Comparison of ENCODE assay signal across 8 cellular contexts in the genomic region with DNA sequence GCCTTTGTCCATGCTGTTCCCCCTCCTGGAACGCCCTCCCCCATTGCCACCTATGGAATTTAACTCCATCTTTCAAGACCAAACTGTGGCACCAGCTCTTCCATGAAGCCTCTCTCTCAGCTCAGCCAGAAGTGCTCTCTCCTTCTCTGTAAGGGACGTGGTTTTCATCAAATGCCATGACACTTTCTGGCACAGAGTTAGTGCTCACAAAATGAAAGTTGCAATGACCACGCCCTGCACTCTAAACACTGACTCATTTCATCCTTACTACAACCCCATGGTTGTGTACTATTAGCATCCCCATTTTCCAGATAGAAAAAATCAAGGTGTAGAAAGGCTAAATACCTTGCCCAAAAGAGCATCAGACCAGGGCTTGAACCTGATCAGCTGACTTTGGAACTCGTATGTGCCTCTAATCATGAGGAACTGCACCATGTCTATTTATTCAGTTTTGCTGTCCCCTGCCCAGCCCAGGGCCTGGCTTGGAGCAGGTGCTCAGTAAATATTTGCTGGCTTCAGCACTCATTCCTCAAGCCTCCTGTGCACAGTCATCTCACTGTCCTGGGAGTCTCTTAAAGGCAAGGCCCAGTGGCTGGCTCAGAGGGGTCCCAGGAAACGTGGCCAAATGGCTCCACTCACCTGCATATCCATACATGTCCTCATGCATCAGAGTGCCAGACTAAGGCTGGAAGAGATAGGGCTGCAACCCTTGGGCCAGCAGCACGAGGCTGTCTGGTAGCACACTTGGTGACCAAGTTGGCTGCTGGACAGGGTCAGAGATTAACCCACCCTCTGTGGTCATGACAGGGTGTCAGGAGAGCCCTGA.
A peak's percentile ranks its signal among the peaks of the same experiment; 100 is the strongest.
DNase-seq lines count a peak whose midpoint lies in the region; ATAC-seq, FAIRE-seq and TF ChIP-seq lines count a peak whose summit lies in the region.

No MANE protein-coding gene starts in this region.

- H3K9me3 Mint-ChIP-seq in CD14-positive monocyte = no peaks in the 10 kb centered on the region
- no peaks in the 10 kb centered on the region for H3K9me3 Mint-ChIP-seq in activated naive CD8-positive, alpha-beta T cell treated with anti-CD3 and anti-CD28 coated beads, Interleukin-2, amount 10 ng/mL, durations not matched to agents 7 days and 5 days

- H3K4me3 ChIP-seq in GM23248 (no peak overlapping the region), left lung (no peak overlapping the region)

- in situ Hi-C loops in GM23248 (cut with MboI) = no loop called here

- H3K4me2 ChIP-seq in GM23248 (ENCODE audit: unreplicated experiment) = peak overlapping the region; percentile 21

- H4K20me1 ChIP-seq in GM23248 (ENCODE audit: insufficient read depth) = no peaks in the 10 kb centered on the region

- H3K36me3 ChIP-seq in GM23248 (ENCODE audit: low read depth) = no peaks in the 10 kb centered on the region
- H3K36me3 ChIP-seq in left lung = no peaks in the 10 kb centered on the region

- no peak for DNase-seq in CD14-positive monocyte (ENCODE audit: low spot score)
- peak; percentile 84 for DNase-seq in GM23248
- DNase-seq in activated naive CD8-positive, alpha-beta T cell treated with anti-CD3 and anti-CD28 coated beads, Interleukin-2, amount 10 ng/mL, durations not matched to agents 7 days and 5 days = no peak
- peak in 1 of 2 donors; percentile 27 for DNase-seq in left lung
- no peak for DNase-seq in NCI-H446 (lab: John Stamatoyannopoulos, UW)
- DNase-seq in left lobe of liver (ENCODE audit: low spot score) = no peak
- DNase-seq in urothelium cell line (ENCODE audit: low spot score) = no peak

- H3K27me3 Mint-ChIP-seq in CD14-positive monocyte (ENCODE audit: low read depth in 3 of 3) = peaks cover 3 to 13% (median 5%) of the 10 kb centered on the region in 3 donors
- H3K27me3 Mint-ChIP-seq in activated naive CD8-positive, alpha-beta T cell treated with anti-CD3 and anti-CD28 coated beads, Interleukin-2, amount 10 ng/mL, durations not matched to agents 7 days and 5 days = peaks cover 2% of the 10 kb centered on the region

- H3K4me1 ChIP-seq in GM23248 (ENCODE audit: insufficient read depth) (peaks cover 66% of the 10 kb centered on the region), left lung (peaks cover 9 to 28% of the 10 kb centered on the region in 2 donors)

- H3K27me3 ChIP-seq in GM23248 (replicated peaks; ENCODE audit: insufficient read depth) (no peaks in the 10 kb centered on the region), left lung (no peaks in the 10 kb centered on the region)

- POLR2A ChIA-PET in activated naive CD8-positive, alpha-beta T cell treated with anti-CD3 and anti-CD28 coated beads, Interleukin-2, amount 10 ng/mL, durations not matched to agents 7 days and 5 days (lab: Charles Lee) = no interaction called here

- H2AFZ ChIP-seq in GM23248 = peak overlapping the region; percentile 50; the same call in 1 of the 2 replicates

- H3K4me3 Mint-ChIP-seq in CD14-positive monocyte = peak overlapping the region in 1 of 2 donors; percentile 1
- H3K4me3 Mint-ChIP-seq in activated naive CD8-positive, alpha-beta T cell treated with anti-CD3 and anti-CD28 coated beads, Interleukin-2, amount 10 ng/mL, durations not matched to agents 7 days and 5 days = peak overlapping the region; percentile 29

- H3K9me2 ChIP-seq in GM23248 (ENCODE audit: insufficient read depth) = no peaks in the 10 kb centered on the region

- intact Hi-C loops in CD14-positive monocyte (cut with micrococcal nuclease) = no loop called here
- intact Hi-C loops in left lung (cut with DNase I) = no loop called here

- no peak for FAIRE-seq in urothelium cell line (lab: Jason Lieb, UNC)

- H3K4me1 Mint-ChIP-seq in CD14-positive monocyte = peaks cover 44% of the 10 kb centered on the region
- peaks cover 11% of the 10 kb centered on the region for H3K4me1 Mint-ChIP-seq in activated naive CD8-positive, alpha-beta T cell treated with anti-CD3 and anti-CD28 coated beads, Interleukin-2, amount 10 ng/mL, durations not matched to agents 7 days and 5 days

- no peaks in the 10 kb centered on the region for H3K79me2 ChIP-seq in GM23248 (ENCODE audit: insufficient read depth)

- peaks cover 42% of the 10 kb centered on the region for H3F3A ChIP-seq in GM23248 (ENCODE audit: insufficient read depth)

- H3K27ac Mint-ChIP-seq in CD14-positive monocyte = peak overlapping the region; percentile 9 to 94 (median 78)
- H3K27ac Mint-ChIP-seq in activated naive CD8-positive, alpha-beta T cell treated with anti-CD3 and anti-CD28 coated beads, Interleukin-2, amount 10 ng/mL, durations not matched to agents 7 days and 5 days = peak overlapping the region; percentile 72

- 0 out of 2 replicates have a peak overlapping the region, but pooled peaks have one; percentile 19 for H3K27ac ChIP-seq in GM23248
- no peak overlapping the region for H3K27ac ChIP-seq in left lung

- H3K9me3 ChIP-seq in GM23248 (ENCODE audit: low read depth) = no peaks in the 10 kb centered on the region
- no peaks in the 10 kb centered on the region for H3K9me3 ChIP-seq in left lung

- peak; percentile 83 for ATAC-seq in activated naive CD8-positive, alpha-beta T cell treated with anti-CD3 and anti-CD28 coated beads, Interleukin-2, amount 10 ng/mL, durations not matched to agents 7 days and 5 days (ENCODE audit: low read depth)
- peak; percentile 37 for ATAC-seq in left lung
- no peak for ATAC-seq in left lobe of liver
- no peak for ATAC-seq in HG03196 (IDR thresholded peaks at IDR 0.05; ENCODE audit: unreplicated experiment)

- H3K36me3 Mint-ChIP-seq in CD14-positive monocyte = peaks cover 0 to 3% of the 10 kb centered on the region in 2 donors
- no peaks in the 10 kb centered on the region for H3K36me3 Mint-ChIP-seq in activated naive CD8-positive, alpha-beta T cell treated with anti-CD3 and anti-CD28 coated beads, Interleukin-2, amount 10 ng/mL, durations not matched to agents 7 days and 5 days

- TF ChIP-seq CTCF in CD14-positive monocyte (IDR thresholded peaks at IDR 0.05) = no peak
- TF ChIP-seq CTCF in left lung (IDR thresholded peaks at IDR 0.05) = no peak

- H3K9ac ChIP-seq in GM23248 = 0 out of 2 replicates have a peak overlapping the region, but pooled peaks have one; percentile 13

- WGBS in GM23248 (ENCODE audit: low coverage in 1 of 2, low lambda C conversion rate in 2 of 2, missing lambda C conversion rate in 2 of 2), 2 experiments = 32 to 40% methylated on average over 6 of the region's 6 CpGs

Comparison
In these comparisons a context has a peak if more than half of its experiments do, and no peak if none do; other contexts are left out.
1. ATAC-seq: peak in activated naive CD8-positive, alpha-beta T cell treated with anti-CD3 and anti-CD28 coated beads, Interleukin-2, amount 10 ng/mL, durations not matched to agents 7 days and 5 days (single experiment) and left lung (single experiment); none in left lobe of liver (single experiment) and HG03196 (single experiment).